ENCODE assay signal across 8 cellular contexts in genomic region chr6:53066059-53066406, GRCh38. TPM values are rescaled to one million over a fixed set of nuclear protein-coding genes. Genes with fewer than 3 reads are reported as not detected.
DNase-seq lines count a peak whose midpoint lies in the region; ATAC-seq and TF ChIP-seq lines count a peak whose summit lies in the region.

No MANE protein-coding gene starts in this region.

- intact Hi-C loops in activated CD4-positive, alpha-beta T cell treated with anti-CD3 and anti-CD28 coated beads for 36 hours (cut with DNase I, micrococcal nuclease): loop anchor here in 1 of 2 experiments (5.0 kb wide), 1 partner anchor 281 kb away; the partner anchor contains the start of gene ELOVL5
- intact Hi-C loops in left colon (cut with DNase I, micrococcal nuclease): no loop called here

- peak overlapping the region; percentile 97 for H3K4me3 Mint-ChIP-seq in activated CD4-positive, alpha-beta T cell treated with anti-CD3 and anti-CD28 coated beads for 36 hours

- peaks cover 9% of the 10 kb centered on the region for H3K36me3 Mint-ChIP-seq in activated CD4-positive, alpha-beta T cell treated with anti-CD3 and anti-CD28 coated beads for 36 hours (ENCODE audit: low read depth)

- CTCF ChIA-PET in activated CD4-positive, alpha-beta T cell treated with anti-CD3 and anti-CD28 coated beads for 36 hours (lab: Charles Lee): interaction anchor here (0.6 to 1.5 kb wide), 6 partner anchors 9 to 908 kb away, joined by 3 to 7 read pairs (median 4); no protein-coding TSS in a partner anchor

- H3K36me3 ChIP-seq in HUES6 (ENCODE audit: control insufficient read depth, insufficient read depth, low read length): peaks cover 3% of the 10 kb centered on the region; the same call in 1 of the 2 replicates

- peaks cover 8% of the 10 kb centered on the region for H3K4me1 ChIP-seq in HUES6 (ENCODE audit: control insufficient read depth, insufficient read depth, low read length)

- H3K4me3 ChIP-seq in HUES6 (ENCODE audit: low read depth, low read length) (peak overlapping the region; percentile 88), coronary artery (peak overlapping the region; percentile 99)

- H3K27ac ChIP-seq in HUES6 (ENCODE audit: low read depth, low read length): no peak overlapping the region; the same call in 1 of the 2 replicates
- H3K27ac ChIP-seq in coronary artery: peak overlapping the region; percentile 90 to 97

- ATAC-seq in activated CD4-positive, alpha-beta T cell treated with anti-CD3 and anti-CD28 coated beads for 36 hours: no peak
- ATAC-seq in left colon: peak; percentile 12

- H3K27me3 ChIP-seq in HUES6 (ENCODE audit: control insufficient read depth, insufficient read depth, low read length): no peaks in the 10 kb centered on the region

- H3K27me3 Mint-ChIP-seq in activated CD4-positive, alpha-beta T cell treated with anti-CD3 and anti-CD28 coated beads for 36 hours: no peaks in the 10 kb centered on the region

- DNase-seq in COR-L47 (lab: John Stamatoyannopoulos, UW) (peak; percentile 21), coronary artery (ENCODE audit: low spot score) (no peak), left colon (peak; percentile 54 to 62), NCI-H1694 treated with DMSO at 0.1 percent for 48 hours (lab: John Stamatoyannopoulos, UW) (no peak), NCI-H774 (lab: John Stamatoyannopoulos, UW) (no peak)
- peak; percentile 64 for DNase-seq in activated CD4-positive, alpha-beta T cell treated with anti-CD3 and anti-CD28 coated beads for 36 hours
- DNase-seq in stimulated activated CD4-positive, alpha-beta T cell treated with anti-CD3 and anti-CD28 coated beads, Interleukin-1b, Interleukin-23, amount 100 ng/mL, for 48 hours: peak; percentile 49

- POLR2A ChIA-PET in activated CD4-positive, alpha-beta T cell treated with anti-CD3 and anti-CD28 coated beads for 36 hours (lab: Charles Lee): interaction anchor here (0.5 to 1.1 kb wide), 3 partner anchors 76 to 171 kb away, joined by 3 read pairs; no protein-coding TSS in a partner anchor

- TF ChIP-seq CTCF in coronary artery (IDR thresholded peaks at IDR 0.05): no peak

- H3K9me3 ChIP-seq in HUES6 (ENCODE audit: control insufficient read depth, insufficient read depth, low read depth, low read length): no peaks in the 10 kb centered on the region

- peaks cover 51% of the 10 kb centered on the region for H3K4me1 Mint-ChIP-seq in activated CD4-positive, alpha-beta T cell treated with anti-CD3 and anti-CD28 coated beads for 36 hours

- peak overlapping the region; percentile 91 for H3K9ac ChIP-seq in HUES6 (ENCODE audit: low read length)

- no peaks in the 10 kb centered on the region for H3K9me3 Mint-ChIP-seq in activated CD4-positive, alpha-beta T cell treated with anti-CD3 and anti-CD28 coated beads for 36 hours (ENCODE audit: low read depth)

- peak overlapping the region; percentile 83 for H3K27ac Mint-ChIP-seq in activated CD4-positive, alpha-beta T cell treated with anti-CD3 and anti-CD28 coated beads for 36 hours

RNA-seq across cellular contexts. Expression of gene FBXO9, which starts 0.8 kb away (rescaled TPM):
- total RNA-seq in activated CD4-positive, alpha-beta T cell treated with anti-CD3 and anti-CD28 coated beads for 36 hours: 10 to 100 TPM; 51.2 to 58.7 TPM
- total RNA-seq in left colon: 10 to 100 TPM; 70.5 to 93.6 TPM

RNA-seq across cellular contexts. Expression of gene CILK1, which starts 4.4 kb away (rescaled TPM):
- total RNA-seq in activated CD4-positive, alpha-beta T cell treated with anti-CD3 and anti-CD28 coated beads for 36 hours: 1 to 10 TPM; 7.5 to 8.2 TPM
- 10 to 100 TPM; 17.7 to 19.6 TPM for total RNA-seq in left colon

Comparison
In these comparisons a context has a peak if more than half of its experiments do, and no peak if none do; other contexts are left out.
1. DNase-seq: peak in COR-L47 (single experiment), activated CD4-positive, alpha-beta T cell treated with anti-CD3 and anti-CD28 coated beads for 36 hours (single experiment), left colon (2 of 2) and stimulated activated CD4-positive, alpha-beta T cell treated with anti-CD3 and anti-CD28 coated beads, Interleukin-1b, Interleukin-23, amount 100 ng/mL, for 48 hours (single experiment); none in coronary artery (single experiment), NCI-H1694 treated with DMSO at 0.1 percent for 48 hours (single experiment) and NCI-H774 (single experiment).